ENCODE assay signal across 26 cellular contexts in the genomic region with DNA sequence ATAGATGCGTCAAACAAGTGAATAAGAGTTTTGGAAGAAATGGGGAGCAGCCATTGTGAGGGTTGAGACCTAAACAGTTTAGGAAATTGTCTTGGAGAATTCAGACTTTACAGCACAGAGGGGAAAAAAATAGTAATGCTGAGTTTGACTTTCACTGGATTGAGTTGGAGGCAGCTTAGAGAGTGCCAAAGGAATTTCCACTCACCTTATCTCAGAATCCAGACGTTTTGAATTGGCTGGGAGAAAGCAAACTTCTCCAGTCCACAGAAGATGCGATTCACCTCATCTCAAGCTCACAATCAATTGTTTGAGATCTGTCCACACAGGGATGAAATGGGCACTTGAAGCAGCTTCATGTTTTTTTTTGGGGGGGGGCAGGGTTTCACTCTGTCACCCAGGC.
"Had no signal": no experiment of that assay in that cellular context is flagged by ENCODE, and none has a peak within 500 bp of the region (broad histone marks: within the 10 kb centered on the region; RNA-seq: fewer than 3 reads in every experiment).

No MANE protein-coding gene starts in this region.

- H3K36me3 ChIP-seq: stomach, suprapubic skin, thoracic aorta, thyroid gland, tibial artery, tibial nerve, transverse colon, upper lobe of left lung, upper lobe of right lung, uterus, vagina had no signal

- H3K9me3 ChIP-seq: suprapubic skin, testis, thoracic aorta, thyroid gland, tibial artery, transverse colon, upper lobe of left lung, upper lobe of right lung, uterus, vagina had no signal

- H3K4me1 ChIP-seq: suprapubic skin, testis, transverse colon, upper lobe of left lung, upper lobe of right lung, uterus, vagina had no signal

- DNase-seq: stimulated activated CD4-positive, alpha-beta T cell treated with anti-CD3 and anti-CD28 coated beads, Interleukin-2, amount 100 ng/mL, for 48 hours; stimulated activated CD4-positive, alpha-beta T cell treated with anti-CD3 and anti-CD28 coated beads, Interleukin-4, amount 100 ng/mL, for 1 hour; stimulated activated CD4-positive, alpha-beta T cell treated with anti-CD3 and anti-CD28 coated beads, Interleukin-4, amount 100 ng/mL, for 24 hours; stimulated activated CD4-positive, alpha-beta T cell treated with anti-CD3 and anti-CD28 coated beads, Interleukin-4, amount 100 ng/mL, for 4 hours; stimulated activated CD8-positive, alpha-beta memory T cell treated with anti-CD3 and anti-CD28 coated beads, Interleukin-4, amount 100 ng/mL, for 48 hours; stimulated activated naive B cell treated with anti-CD40 and anti-IgM and Interleukin-4, amounts not matched to agents 10 μg/mL and 1 μg/mL and 100 μg/mL, for 72 hours; stimulated activated naive CD4-positive, alpha-beta T cell; stimulated activated naive CD4-positive, alpha-beta T cell treated with Interleukin-2 at 50 U/mL for 16 hours; stimulated activated naive CD8-positive, alpha-beta T cell treated with anti-CD3 and anti-CD28 coated beads, Interleukin-15, amount 100 ng/mL, for 72 hours; stimulated activated naive CD8-positive, alpha-beta T cell treated with anti-CD3 and anti-CD28 coated beads, Interleukin-15, Interleukin-2, amounts not matched to agents 100 U/mL and 50 U/mL, for 24 hours; stomach; substantia nigra; testis; thyroid gland; tibial artery; transverse colon; trophoblast cell; upper lobe of left lung; upper lobe of right lung; uterus had no signal

- H3K4me3 ChIP-seq: stomach, suprapubic skin, testis, thoracic aorta, thyroid gland, tibial artery, tibial nerve, transverse colon, upper lobe of left lung, upper lobe of right lung, uterus, vagina had no signal

- H3K27me3 ChIP-seq: stomach, suprapubic skin, testis, thyroid gland, tibial artery, tibial nerve, transverse colon, upper lobe of left lung, upper lobe of right lung, uterus, vagina had no signal

- H3K27ac ChIP-seq: stomach, suprapubic skin, testis, thoracic aorta, thyroid gland, tibial artery, tibial nerve, transverse colon, upper lobe of left lung, upper lobe of right lung, uterus, vagina had no signal

- ATAC-seq: stimulated activated effector memory CD8-positive, alpha-beta T cell treated with anti-CD3 and anti-CD28 coated beads, Interleukin-12 subunit alpha, Interleukin-12 subunit beta, amount 100 ng/mL, for 72 hours; stimulated activated memory B cell treated with anti-CD40 and anti-IgM and Interleukin-4, amounts not matched to agents 10 μg/mL and 1 μg/mL and 100 μg/mL, for 72 hours; stimulated activated naive B cell treated with anti-CD40 and anti-IgM and Interleukin-4, amounts not matched to agents 10 μg/mL and 1 μg/mL and 100 μg/mL, for 72 hours; stimulated activated naive CD8-positive, alpha-beta T cell treated with anti-CD3 and anti-CD28 coated beads, Interleukin-15, amount 100 ng/mL, for 72 hours; stimulated activated naive CD8-positive, alpha-beta T cell treated with anti-CD3 and anti-CD28 coated beads, Interleukin-15, Interleukin-2, amounts not matched to agents 100 U/mL and 50 U/mL, for 24 hours; upper lobe of right lung had no signal
